In the genomic region with DNA sequence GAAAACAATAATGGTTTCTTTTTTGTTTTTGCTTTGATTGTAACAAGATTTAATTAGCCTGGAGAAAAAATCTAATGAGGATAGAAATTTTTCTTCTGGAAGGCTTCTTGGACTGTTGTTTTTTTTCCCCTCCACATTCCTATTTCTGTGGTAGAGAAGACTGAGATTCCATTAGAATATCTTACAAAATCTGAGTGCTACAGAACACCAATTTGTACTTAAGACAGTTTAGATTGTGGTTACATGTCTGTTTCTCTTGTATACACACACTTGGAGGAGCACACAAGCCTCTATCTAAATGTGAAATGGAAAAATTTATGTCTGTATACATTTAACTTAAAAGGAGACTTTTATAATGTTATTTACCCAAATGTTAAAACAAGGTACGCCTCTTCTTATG, we compare ENCODE assay signal across 1 cellular context.
TF ChIP-seq lines count a peak whose summit lies in the region.

No MANE protein-coding gene starts in this region.

TF ChIP-seq in IMR-90, 13 proteins besides CTCF, POLR2A, EP300 and RAD21:
- TF ChIP-seq MAZ (IDR thresholded peaks at IDR 0.05; ENCODE audit: borderline replicate concordance, low read depth, low read length) = no peak
- no peak for TF ChIP-seq CHD1 (IDR thresholded peaks at IDR 0.05; ENCODE audit: low read depth, low read length)
TF ChIP-seq in IMR-90: peak in this region for 0.
